In genomic region chrX:17375631-17376380, GRCh38 we compare ENCODE assay signal across 7 cellular contexts. TPM values are rescaled to one million over a fixed set of nuclear protein-coding genes. Genes with fewer than 3 reads are reported as not detected.
DNase-seq lines count a peak whose midpoint lies in the region; ATAC-seq and TF ChIP-seq lines count a peak whose summit lies in the region.

No MANE protein-coding gene starts in this region.

- no CpG with 5 or more reads among the region's 98 CpGs for WGBS in iPS DF 6.9 (ENCODE audit: insufficient coverage, insufficient read length)
- 1 to 35% (median 5%) methylated on average over 14 to 98 of the region's 98 CpGs for WGBS in spleen, 5 donors

- H3K4me3 ChIP-seq in HEK293 (ENCODE audit: low read depth, low read length) (peak overlapping the region; percentile 60), iPS DF 6.9 (ENCODE audit: low read length) (peak overlapping the region; percentile 73), spleen (peak overlapping the region in 7 of 8 donors; percentile 27 to 61 (median 35))

- H3K27me3 Mint-ChIP-seq in activated naive CD8-positive, alpha-beta T cell treated with anti-CD3 and anti-CD28 coated beads for 36 hours, result peaks cover 56% of the 10 kb centered on the region
- H3K27me3 Mint-ChIP-seq in T-cell, result peaks cover 29 to 39% of the 10 kb centered on the region in 2 donors

- CTCF ChIA-PET in HEK293 (lab: Yijun Ruan, JAX), result interaction anchor here (1.4 kb wide), 1 partner anchor 135 kb away, joined by 4 read pairs; no protein-coding TSS in a partner anchor
- CTCF ChIA-PET in T-cell (lab: Charles Lee), result no interaction called here

- peaks cover 9% of the 10 kb centered on the region for H3K4me1 Mint-ChIP-seq in activated naive CD8-positive, alpha-beta T cell treated with anti-CD3 and anti-CD28 coated beads for 36 hours
- H3K4me1 Mint-ChIP-seq in T-cell, result peaks cover 0 to 6% (median 0%) of the 10 kb centered on the region in 3 donors

- H3K4me1 ChIP-seq in HEK293 (ENCODE audit: control insufficient read depth, insufficient read depth, low read length) (no peaks in the 10 kb centered on the region), iPS DF 6.9 (ENCODE audit: control insufficient read depth, insufficient read depth, low read length) (peaks cover 2% of the 10 kb centered on the region; the same call in 1 of the 2 replicates), spleen (peaks cover 0 to 27% (median 0%) of the 10 kb centered on the region in 6 donors)

- ATAC-seq in T-cell (replicated peaks in 1 of 4) (no peak), HG02763 (IDR thresholded peaks at IDR 0.05; ENCODE audit: unreplicated experiment) (no peak)

- H3K36me3 Mint-ChIP-seq in activated naive CD8-positive, alpha-beta T cell treated with anti-CD3 and anti-CD28 coated beads for 36 hours, result peaks cover 5% of the 10 kb centered on the region
- H3K36me3 Mint-ChIP-seq in T-cell, result no peaks in the 10 kb centered on the region

- TF ChIP-seq POLR2A in spleen (IDR thresholded peaks at IDR 0.05), result no peak

- H3K4me3 Mint-ChIP-seq in activated naive CD8-positive, alpha-beta T cell treated with anti-CD3 and anti-CD28 coated beads for 36 hours, result peak overlapping the region; percentile 73
- H3K4me3 Mint-ChIP-seq in T-cell, result no peak overlapping the region

- no peaks in the 10 kb centered on the region for H3K9me3 ChIP-seq in HEK293 (ENCODE audit: control insufficient read depth, insufficient read depth, low read depth, low read length)
- no peaks in the 10 kb centered on the region for H3K9me3 ChIP-seq in iPS DF 6.9 (ENCODE audit: control insufficient read depth, insufficient read depth, low read length)
- no peaks in the 10 kb centered on the region for H3K9me3 ChIP-seq in spleen

- H3K27me3 ChIP-seq in iPS DF 6.9 (ENCODE audit: control insufficient read depth, insufficient read depth, low read length) (peaks cover 14% of the 10 kb centered on the region), spleen (replicated peaks in 1 of 7) (peaks cover 0 to 55% (median 32%) of the 10 kb centered on the region in 7 donors)

- peaks cover 8% of the 10 kb centered on the region for H3K9me3 Mint-ChIP-seq in activated naive CD8-positive, alpha-beta T cell treated with anti-CD3 and anti-CD28 coated beads for 36 hours
- H3K9me3 Mint-ChIP-seq in T-cell, result no peaks in the 10 kb centered on the region

- H3K27ac ChIP-seq in HEK293 (ENCODE audit: extremely low read depth, low read depth, low read length) (peak overlapping the region; percentile 77; the same call in 1 of the 2 replicates), iPS DF 6.9 (ENCODE audit: low read length) (no peak overlapping the region), spleen (peak overlapping the region in 5 of 8 donors; percentile 18 to 55 (median 38))

- H3K36me3 ChIP-seq in HEK293 (ENCODE audit: control insufficient read depth in 2 of 2, insufficient read depth in 1 of 2, low read length in 2 of 2), result no peaks in the 10 kb centered on the region
- H3K36me3 ChIP-seq in iPS DF 6.9 (ENCODE audit: control insufficient read depth, insufficient read depth, low read length), result no peaks in the 10 kb centered on the region
- no peaks in the 10 kb centered on the region for H3K36me3 ChIP-seq in spleen

- intact Hi-C loops in spleen (cut with DNase I; ENCODE audit: low total_unique reads), result no loop called here

- POLR2A ChIA-PET in HEK293 (lab: Yijun Ruan, JAX) (no interaction called here), T-cell (lab: Charles Lee) (no interaction called here)

- TF ChIP-seq CTCF in HEK293 (tag by site-specific recombination; IDR thresholded peaks at IDR 0.05) (0 out of 2 replicates have a peak, but pooled peaks have one; percentile 7), spleen (IDR thresholded peaks at IDR 0.05 in 8 of 11, conservative IDR thresholded peaks at IDR 0.05 in 3 of 11) (no peak)

- DNase-seq in activated naive CD8-positive, alpha-beta T cell treated with anti-CD3 and anti-CD28 coated beads for 36 hours, result peak; percentile 8
- DNase-seq in iPS DF 6.9 (ENCODE audit: low read depth, low spot score), result no peak
- DNase-seq in spleen, result peak; percentile 71
- DNase-seq in T-cell, result no peak
- DNase-seq in KG1 (lab: John Stamatoyannopoulos, UW), result no peak

- H3K27ac Mint-ChIP-seq in activated naive CD8-positive, alpha-beta T cell treated with anti-CD3 and anti-CD28 coated beads for 36 hours, result no peak overlapping the region
- no peak overlapping the region for H3K27ac Mint-ChIP-seq in T-cell

TF ChIP-seq in HEK293, 187 proteins besides CTCF, POLR2A, EP300 and RAD21:
- TF ChIP-seq ZNF76 (tag by site-specific recombination; IDR thresholded peaks at IDR 0.05; ENCODE audit: borderline replicate concordance, low read depth), result no peak
- TF ChIP-seq GLIS1 (tag by site-specific recombination; IDR thresholded peaks at IDR 0.05), result no peak
- no peak for TF ChIP-seq ZNF202 (tag by site-specific recombination; IDR thresholded peaks at IDR 0.05; ENCODE audit: borderline replicate concordance)
- peak; percentile 79 for TF ChIP-seq ZBTB26 (tag by site-specific recombination; optimal IDR thresholded peaks at IDR 0.05)
- TF ChIP-seq ZNF341 (tag by site-specific recombination; IDR thresholded peaks at IDR 0.05; ENCODE audit: low read depth), result peak; percentile 21; the same call in 1 of the 2 replicates
- TF ChIP-seq ZNF335 (tag by site-specific recombination; conservative IDR thresholded peaks at IDR 0.05), result 0 out of 2 replicates have a peak, but pooled peaks have one; percentile 5
- TF ChIP-seq PBX3 (CRISPR knock-in tag; IDR thresholded peaks at IDR 0.05), result 0 out of 2 replicates have a peak, but pooled peaks have one; percentile 12
TF ChIP-seq in HEK293: peak in this region for 4.

RNA-seq across cellular contexts. Expression of gene NHS, which starts 0.8 kb away (rescaled TPM):
- 10 to 100 TPM; 25.6 to 25.8 TPM for total RNA-seq in activated naive CD8-positive, alpha-beta T cell treated with anti-CD3 and anti-CD28 coated beads for 36 hours
- 1 to 10 TPM; 1.8 to 3.1 (median 2.5) TPM for total RNA-seq in spleen
- under 1 TPM; 0.32 to 0.45 (median 0.41) TPM for polyA plus RNA-seq in spleen
- under 1 TPM in 4 of 5 donors, not detected in 1; 0.03 to 0.20 (median 0.11) TPM for total RNA-seq in T-cell

Comparison
In these comparisons a context has a peak if more than half of its experiments do, and no peak if none do; other contexts are left out.
1. DNase-seq: peak in activated naive CD8-positive, alpha-beta T cell treated with anti-CD3 and anti-CD28 coated beads for 36 hours (single experiment) and spleen (single experiment); none in iPS DF 6.9 (single experiment), T-cell (0 of 34) and KG1 (single experiment).
2. RNA of gene NHS, which starts 0.8 kb away (total RNA-seq): 25.6 to 25.8 TPM in activated naive CD8-positive, alpha-beta T cell treated with anti-CD3 and anti-CD28 coated beads for 36 hours; 1.8 to 3.1 TPM in spleen and 0.03 to 0.20 TPM in T-cell; every median in the first group is over 4 times any median in the second.
3. Peak in every context shown above with its lines, with median percentiles within 50 percentile points of each other: H3K4me3 ChIP-seq.